8 cellular contexts compared by ENCODE assay signal in the genomic region with DNA sequence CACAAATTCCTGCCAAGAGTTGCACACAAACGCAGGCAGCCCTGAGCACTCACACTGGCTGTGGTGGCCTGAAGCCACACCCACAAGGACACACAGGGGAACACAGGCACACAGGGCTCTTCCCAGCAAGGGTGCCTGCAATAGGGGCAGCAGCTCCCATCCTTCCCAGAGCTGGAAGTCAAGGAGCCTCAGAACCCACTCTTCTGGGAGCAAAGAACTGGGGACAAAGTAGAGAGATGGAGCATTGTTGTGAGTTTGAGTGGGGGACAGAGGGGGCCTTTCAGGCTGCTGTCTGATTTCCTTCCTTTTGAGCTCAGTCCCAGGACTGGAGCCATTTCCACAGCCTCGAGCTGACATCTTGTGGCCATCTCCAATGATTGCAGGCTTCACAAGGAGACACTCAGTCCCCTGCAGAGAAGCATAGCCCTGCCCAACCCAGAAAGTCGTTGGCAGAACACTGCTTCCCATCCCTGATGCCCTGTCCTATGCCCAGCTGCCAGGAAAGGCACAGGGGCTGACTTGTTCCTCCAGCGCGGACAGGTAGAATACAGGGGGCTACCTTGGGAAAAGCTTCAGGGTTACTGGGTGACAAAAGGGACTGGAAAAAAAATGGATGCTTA. TPM values are rescaled to one million over a fixed set of nuclear protein-coding genes. Genes with fewer than 3 reads are reported as not detected.
DNase-seq lines count a peak whose midpoint lies in the region; ATAC-seq and TF ChIP-seq lines count a peak whose summit lies in the region.

No MANE protein-coding gene starts in this region.

- H4K20me1 ChIP-seq in Karpas-422 (ENCODE audit: insufficient read depth, low read depth, low read length), result no peaks in the 10 kb centered on the region

- H3K9me3 ChIP-seq in Karpas-422 (ENCODE audit: low read length) (no peaks in the 10 kb centered on the region), SJSA1 (replicated peaks) (no peaks in the 10 kb centered on the region), lower lobe of right lung (no peaks in the 10 kb centered on the region), suprapubic skin (no peaks in the 10 kb centered on the region)

- peak; percentile 41 for TF ChIP-seq CTCF in lower lobe of right lung (IDR thresholded peaks at IDR 0.05)
- peak; percentile 32 to 43 for TF ChIP-seq CTCF in suprapubic skin (IDR thresholded peaks at IDR 0.05)

- intact Hi-C loops in lower lobe of right lung (cut with DNase I), result no loop called here

- DNase-seq in activated CD4-positive, CD25-positive, alpha-beta regulatory T cell (lab: John Stamatoyannopoulos, UW), result no peak
- peak; percentile 85 for DNase-seq in Karpas-422
- peak; percentile 74 to 85 for DNase-seq in SJSA1 (ENCODE audit: low read depth in 1 of 2, low spot score in 2 of 2)
- DNase-seq in dedifferentiated amniotic fluid mesenchymal stem cell (ENCODE audit: extremely low spot score), result peak; percentile 77
- DNase-seq in lower lobe of right lung, result no peak
- no peak for DNase-seq in suprapubic skin (ENCODE audit: low spot score in 2 of 2)

- H3K79me2 ChIP-seq in Karpas-422 (ENCODE audit: low read length), result no peaks in the 10 kb centered on the region

- H3K36me3 ChIP-seq in Karpas-422 (ENCODE audit: insufficient read depth, low read length) (no peaks in the 10 kb centered on the region), SJSA1 (no peaks in the 10 kb centered on the region), lower lobe of right lung (no peaks in the 10 kb centered on the region), suprapubic skin (no peaks in the 10 kb centered on the region)

- no peak overlapping the region for H3K27ac ChIP-seq in Karpas-422 (ENCODE audit: low read length)
- no peak overlapping the region for H3K27ac ChIP-seq in SJSA1
- no peak overlapping the region for H3K27ac ChIP-seq in lower lobe of right lung
- H3K27ac ChIP-seq in suprapubic skin, result no peak overlapping the region

- H3K4me1 ChIP-seq in Karpas-422 (ENCODE audit: low read length), result peaks cover 4% of the 10 kb centered on the region
- peaks cover 37% of the 10 kb centered on the region for H3K4me1 ChIP-seq in SJSA1 (replicated peaks)
- peaks cover 17% of the 10 kb centered on the region for H3K4me1 ChIP-seq in lower lobe of right lung
- H3K4me1 ChIP-seq in suprapubic skin, result no peaks in the 10 kb centered on the region

- WGBS in suprapubic skin, result 14% methylated on average over 4 of the region's 5 CpGs

- TF ChIP-seq EP300 in suprapubic skin (IDR thresholded peaks at IDR 0.05), result no peak

- no peak overlapping the region for H2AFZ ChIP-seq in Karpas-422 (ENCODE audit: low read length)

- H3K4me3 ChIP-seq in Karpas-422 (ENCODE audit: low read length), result no peak overlapping the region
- no peak overlapping the region for H3K4me3 ChIP-seq in SJSA1
- H3K4me3 ChIP-seq in lower lobe of right lung, result no peak overlapping the region
- H3K4me3 ChIP-seq in suprapubic skin, result no peak overlapping the region

- H3K27me3 ChIP-seq in Karpas-422 (ENCODE audit: low read length), result no peaks in the 10 kb centered on the region
- no peaks in the 10 kb centered on the region for H3K27me3 ChIP-seq in SJSA1 (replicated peaks)
- peaks cover 40% of the 10 kb centered on the region for H3K27me3 ChIP-seq in lower lobe of right lung (ENCODE audit: low read depth)
- peaks cover 50% of the 10 kb centered on the region for H3K27me3 ChIP-seq in suprapubic skin

- no peak overlapping the region for H3K9ac ChIP-seq in Karpas-422 (ENCODE audit: low read length)

- TF ChIP-seq POLR2A in suprapubic skin (IDR thresholded peaks at IDR 0.05), result no peak

- ATAC-seq in activated CD4-positive, CD25-positive, alpha-beta regulatory T cell treated with anti-CD3 and anti-CD28 coated beads, Interleukin-2, amount 50 U/mL, for 24 hours, result peak; percentile 57 to 61
- ATAC-seq in lower lobe of right lung, result peak; percentile 47 to 49
- ATAC-seq in HG02798 (IDR thresholded peaks at IDR 0.05; ENCODE audit: poor library complexity, unreplicated experiment), result no peak

- no peaks in the 10 kb centered on the region for H3K9me2 ChIP-seq in Karpas-422 (replicated peaks; ENCODE audit: insufficient read depth, low read length)

- H3K4me2 ChIP-seq in Karpas-422 (ENCODE audit: low read depth, low read length, poor library complexity, severe bottlenecking), result no peak overlapping the region

RNA-seq across cellular contexts. Expression of a gene that starts 34.4 kb away (rescaled TPM):
- 27.5 and 52.4 TPM in 2 replicates for total RNA-seq in Karpas-422 (2014; rRNA removed; shearing (Covaris generic); ENCODE audit: low replicate concordance)
- 31.4 and 50.1 TPM in 2 replicates for total RNA-seq in SJSA1 (2014; rRNA removed; shearing (Covaris generic))
- total RNA-seq in lower lobe of right lung (34.4 TPM), suprapubic skin (10 to 100 TPM; 11.6 to 41.4 (median 15.6) TPM)

Comparison
In these comparisons a context has a peak if more than half of its experiments do, and no peak if none do; other contexts are left out.
1. DNase-seq: peak in Karpas-422 (single experiment), SJSA1 (2 of 2) and dedifferentiated amniotic fluid mesenchymal stem cell (single experiment); none in activated CD4-positive, CD25-positive, alpha-beta regulatory T cell (0 of 4), lower lobe of right lung (single experiment) and suprapubic skin (0 of 2).